Comparison of ENCODE assay signal across 33 cellular contexts in genomic region chr3:86230765-86231164, GRCh38.
"Had no signal": no experiment of that assay in that cellular context is flagged by ENCODE, and none has a peak within 500 bp of the region (broad histone marks: within the 10 kb centered on the region; RNA-seq: fewer than 3 reads in every experiment).

No MANE protein-coding gene starts in this region.

- DNase-seq: activated B cell treated with CpG ODN at 0.5 μM for 24 hours; activated CD4-positive, alpha-beta memory T cell treated with anti-CD3 and anti-CD28 coated beads for 36 hours; activated CD4-positive, alpha-beta T cell treated with anti-CD3 and anti-CD28 coated beads for 4 hours; activated CD4-positive, alpha-beta T cell treated with anti-CD3 and anti-CD28 coated beads, Interleukin-2, amount 10 ng/mL, durations not matched to agents 24 days and 14 days; activated CD4-positive, alpha-beta T cell treated with anti-CD3 and anti-CD28 coated beads, Interleukin-2, amount 50 U/mL, for 1 hour; activated CD4-positive, alpha-beta T cell treated with anti-CD3 and anti-CD28 coated beads, Interleukin-2, amount 50 U/mL, for 4 hours; activated CD4-positive, CD25-positive, alpha-beta regulatory T cell treated with anti-CD3 and anti-CD28 coated beads, Interleukin-2, amount 50 U/mL, for 72 hours; activated CD8-positive, alpha-beta memory T cell treated with anti-CD3 and anti-CD28 coated beads, Interleukin-2, amount 50 U/mL, for 4 hours; activated CD8-positive, alpha-beta T cell treated with anti-CD3 and anti-CD28 coated beads for 36 hours; activated effector memory CD4-positive, alpha-beta T cell treated with anti-CD3 and anti-CD28 coated beads, Interleukin-2, amount 50 U/mL, for 16 hours; activated gamma-delta T cell treated with Interleukin-2 at 50 U/mL for 16 hours; activated naive CD4-positive, alpha-beta T cell; activated naive CD4-positive, alpha-beta T cell treated with anti-CD3 and anti-CD28 coated beads for 36 hours; activated naive CD4-positive, alpha-beta T cell treated with anti-CD3 and anti-CD28 coated beads, Interleukin-2, amount 50 U/mL, for 16 hours; activated naive CD8-positive, alpha-beta T cell treated with anti-CD3 and anti-CD28 coated beads for 36 hours; activated T-cell treated with anti-CD3 and anti-CD28 coated beads for 4 hours; activated T-cell treated with anti-CD3 and anti-CD28 coated beads, Interleukin-2, amount 50 U/mL, for 1 hour; activated T-cell treated with anti-CD3 and anti-CD28 coated beads, Interleukin-2, amount 50 U/mL, for 4 hours; activated T-cell treated with anti-CD3 and anti-CD28 coated beads, Interleukin-2, amount 50 U/mL, for 72 hours; adrenal gland; amniotic stem cell; aorta; body of pancreas; brain microvascular endothelial cell; central memory CD4-positive, alpha-beta T cell; T-helper 2 cell; T-helper 9 cell had no signal

- H3K4me3 ChIP-seq: adrenal gland, body of pancreas, breast epithelium had no signal

- H3K27ac ChIP-seq: adrenal gland, body of pancreas, brain microvascular endothelial cell, breast epithelium, VCaP had no signal

- FAIRE-seq: astrocyte, TTC549 had no signal

- H3K36me3 ChIP-seq: adrenal gland, brain microvascular endothelial cell, breast epithelium had no signal

- H3K9me3 ChIP-seq: adrenal gland, body of pancreas, breast epithelium had no signal

- ATAC-seq: activated CD8-positive, alpha-beta T cell treated with anti-CD3 and anti-CD28 coated beads for 36 hours; activated naive CD4-positive, alpha-beta T cell treated with anti-CD3 and anti-CD28 coated beads, Interleukin-2, amount 50 U/mL, for 72 hours; activated T-cell treated with anti-CD3 and anti-CD28 coated beads, Interleukin-2, amount 50 U/mL, for 4 hours; activated T-cell treated with anti-CD3 and anti-CD28 coated beads, Interleukin-2, amount 50 U/mL, for 72 hours; activated T-helper 17 cell treated with anti-CD3 and anti-CD28 coated beads, Interleukin-2, amount 50 U/mL, for 72 hours; body of pancreas had no signal

- H3K4me1 ChIP-seq: adrenal gland, body of pancreas, breast epithelium had no signal

- H3K27me3 ChIP-seq: adrenal gland, body of pancreas, brain microvascular endothelial cell, breast epithelium had no signal
